8 cellular contexts compared by ENCODE assay signal in the genomic region with DNA sequence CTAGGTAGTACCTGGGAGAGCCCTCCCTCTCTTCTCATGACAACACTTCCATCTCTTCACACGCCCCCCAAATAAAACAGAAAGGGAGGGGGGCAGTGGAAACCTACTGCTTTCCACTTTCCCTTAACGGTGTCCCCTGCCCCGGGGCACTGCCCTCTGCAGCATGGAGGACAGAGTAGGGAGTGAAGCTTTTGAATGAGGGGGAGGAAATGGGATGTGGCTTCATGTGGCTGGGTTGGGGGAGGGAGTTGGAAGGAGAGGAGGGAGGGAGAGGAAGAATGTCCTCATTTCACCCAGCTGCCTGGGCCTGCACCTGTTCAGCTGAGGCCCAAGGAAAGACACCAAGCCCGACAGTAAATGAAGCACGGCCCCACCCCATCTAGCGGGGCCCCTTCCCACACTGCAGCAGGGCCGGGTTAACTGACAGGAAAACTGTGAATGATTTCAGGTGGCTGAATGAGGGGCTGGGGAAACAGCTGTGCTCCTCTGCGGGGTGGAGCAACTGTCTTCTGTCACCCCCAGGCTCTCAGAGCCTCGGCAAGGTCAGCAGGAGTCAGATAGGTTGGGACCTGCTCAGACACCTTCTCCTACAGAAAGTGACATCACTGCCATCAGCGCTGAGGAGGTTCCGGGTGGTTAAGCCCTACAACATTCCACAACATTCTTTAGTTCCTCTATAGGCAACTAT. TPM values are rescaled to one million over a fixed set of nuclear protein-coding genes. Genes with fewer than 3 reads are reported as not detected.
DNase-seq lines count a peak whose midpoint lies in the region; ATAC-seq and TF ChIP-seq lines count a peak whose summit lies in the region.

No MANE protein-coding gene starts in this region.

- no peak overlapping the region for H2BK120ac ChIP-seq in H9 (ENCODE audit: low read depth, low read length, poor library complexity, severe bottlenecking)

- H3K4ac ChIP-seq in H9 (ENCODE audit: low read depth, low read length) = no peak overlapping the region

- peaks cover 84% of the 10 kb centered on the region for H3K4me1 Mint-ChIP-seq in CD4-positive, alpha-beta T cell (ENCODE audit: low read depth)
- H3K4me1 Mint-ChIP-seq in H9 = peaks cover 16 to 20% of the 10 kb centered on the region in 2 experiments

- no peaks in the 10 kb centered on the region for H3K9me3 Mint-ChIP-seq in CD4-positive, alpha-beta T cell
- no peaks in the 10 kb centered on the region for H3K9me3 Mint-ChIP-seq in H9

- peaks cover 77% of the 10 kb centered on the region for H3K36me3 Mint-ChIP-seq in CD4-positive, alpha-beta T cell (ENCODE audit: low read depth)
- no peaks in the 10 kb centered on the region for H3K36me3 Mint-ChIP-seq in H9 (ENCODE audit: insufficient read depth in 1 of 3, low read depth in 3 of 3)

- H4K91ac ChIP-seq in H9 (ENCODE audit: insufficient read length, low read depth, low read length) = no peak overlapping the region

- peak overlapping the region; percentile 48 for H3K27ac ChIP-seq in CD4-positive, alpha-beta T cell (ENCODE audit: low read depth, low read length)
- H3K27ac ChIP-seq in H9 (ENCODE audit: insufficient read length, low read depth, low read length) (no peak overlapping the region), cardiac muscle cell (peak overlapping the region; percentile 6), thyroid gland (peak overlapping the region; percentile 4 to 68 (median 27)), dorsolateral prefrontal cortex (peak overlapping the region in 1 of 59 donors; percentile 11), colonic mucosa (no peak overlapping the region)

- POLR2A ChIA-PET in CD4-positive, alpha-beta T cell (lab: Charles Lee) = interaction anchor here (0.8 to 1.3 kb wide), 4 partner anchors 15 to 314 kb away, joined by 3 to 7 read pairs (median 4); no protein-coding TSS in a partner anchor

- peak; percentile 57 for ATAC-seq in CD4-positive, alpha-beta T cell (ENCODE audit: poor library complexity)

- H3K9me3 ChIP-seq in CD4-positive, alpha-beta T cell (ENCODE audit: control insufficient read depth, low read length) = no peaks in the 10 kb centered on the region
- H3K9me3 ChIP-seq in H9 (ENCODE audit: control insufficient read depth, low read depth, low read length) (no peaks in the 10 kb centered on the region), cardiac muscle cell (ENCODE audit: low read depth) (no peaks in the 10 kb centered on the region), thyroid gland (no peaks in the 10 kb centered on the region), colonic mucosa (no peaks in the 10 kb centered on the region)

- H3K9ac ChIP-seq in H9 (ENCODE audit: extremely low read depth, insufficient read length, low read length) = no peak overlapping the region
- H3K9ac ChIP-seq in colonic mucosa (ENCODE audit: low read depth in 2 of 2, low read length in 2 of 2) = no peak overlapping the region

- H2AFZ ChIP-seq in H9 (ENCODE audit: low read length) = no peak overlapping the region

- H2AK5ac ChIP-seq in H9 (ENCODE audit: insufficient read length, low read length) = no peak overlapping the region

- H2BK12ac ChIP-seq in H9 (ENCODE audit: insufficient read length, low read depth, low read length) = no peak overlapping the region

- no peak for TF ChIP-seq POLR2A in thyroid gland (IDR thresholded peaks at IDR 0.05)

- H3K4me3 ChIP-seq in cardiac muscle cell (no peak overlapping the region), thyroid gland (replicated peaks in 1 of 3) (no peak overlapping the region), dorsolateral prefrontal cortex (no peak overlapping the region), colonic mucosa (no peak overlapping the region)

- H3K4me3 Mint-ChIP-seq in CD4-positive, alpha-beta T cell = peak overlapping the region; percentile 56
- 0 out of 5 replicates have a peak overlapping the region, but pooled peaks of 1 of the 2 experiments have one; percentile 20 for H3K4me3 Mint-ChIP-seq in H9

- peak overlapping the region; percentile 24 for H3K18ac ChIP-seq in H9 (ENCODE audit: insufficient read length, low read depth, low read length)

- H2BK20ac ChIP-seq in H9 (ENCODE audit: low read depth, low read length, poor library complexity, severe bottlenecking) = no peak overlapping the region

- peak in 1 of 10 experiments; percentile 27 for DNase-seq in CD4-positive, alpha-beta T cell
- DNase-seq in H9 = peak; percentile 69
- peak; percentile 42 for DNase-seq in SHP77 treated with DMSO at 0.1 percent for 48 hours (lab: John Stamatoyannopoulos, UW)
- DNase-seq in cardiac muscle cell (ENCODE audit: low read depth in 1 of 2, low spot score in 1 of 2) = peak in 1 of 2 donors; percentile 30
- peak; percentile 43 to 47 for DNase-seq in thyroid gland
- DNase-seq in NCI-H345 (lab: John Stamatoyannopoulos, UW) = no peak
- DNase-seq in dorsolateral prefrontal cortex = no peak
- DNase-seq in colonic mucosa = no peak

- no peaks in the 10 kb centered on the region for H3K23me2 ChIP-seq in H9 (ENCODE audit: insufficient read length, low read depth, low read length, poor library complexity, severe bottlenecking)

- H3K27me3 ChIP-seq in CD4-positive, alpha-beta T cell (ENCODE audit: control insufficient read depth, insufficient read depth, low read length) = no peaks in the 10 kb centered on the region
- H3K27me3 ChIP-seq in H9 (ENCODE audit: insufficient read depth, low read length) (no peaks in the 10 kb centered on the region), cardiac muscle cell (no peaks in the 10 kb centered on the region), thyroid gland (no peaks in the 10 kb centered on the region), dorsolateral prefrontal cortex (no peaks in the 10 kb centered on the region), colonic mucosa (no peaks in the 10 kb centered on the region)

- no peak overlapping the region for H3T11ph ChIP-seq in H9 (ENCODE audit: low read length)

- H3K4me1 ChIP-seq in H9 (ENCODE audit: insufficient read depth, low read length) = peaks cover 7% of the 10 kb centered on the region; the same call in 1 of the 2 replicates
- peaks cover 11% of the 10 kb centered on the region for H3K4me1 ChIP-seq in cardiac muscle cell (ENCODE audit: low read depth)
- peaks cover 35 to 38% of the 10 kb centered on the region in 2 donors for H3K4me1 ChIP-seq in thyroid gland
- H3K4me1 ChIP-seq in colonic mucosa = no peaks in the 10 kb centered on the region

- H3K56ac ChIP-seq in H9 (ENCODE audit: insufficient read length, low read depth, low read length) = no peak overlapping the region

- no peak overlapping the region for H3K14ac ChIP-seq in H9 (ENCODE audit: insufficient read depth, low read length)

- H3K79me1 ChIP-seq in H9 (ENCODE audit: insufficient read depth, low read depth, low read length, poor library complexity, severe bottlenecking) = no peaks in the 10 kb centered on the region

- no peak for TF ChIP-seq CTCF in CD4-positive, alpha-beta T cell (IDR thresholded peaks at IDR 0.05)
- TF ChIP-seq CTCF in H9 (conservative IDR thresholded peaks at IDR 0.05) = no peak
- no peak for TF ChIP-seq CTCF in cardiac muscle cell (IDR thresholded peaks at IDR 0.05; ENCODE audit: low read depth, low read length)
- TF ChIP-seq CTCF in thyroid gland (IDR thresholded peaks at IDR 0.05) = no peak
- no peak for TF ChIP-seq CTCF in dorsolateral prefrontal cortex (IDR thresholded peaks at IDR 0.05 in 54 of 56, conservative IDR thresholded peaks at IDR 0.05 in 2 of 56; ENCODE audit: low read depth in 1 of 56, partially characterized antibody in 56 of 56)
- TF ChIP-seq CTCF in colonic mucosa (IDR thresholded peaks at IDR 0.05) = no peak

- H3K23ac ChIP-seq in H9 (ENCODE audit: insufficient read length, low read depth, low read length) = no peak overlapping the region

- H3K27me3 Mint-ChIP-seq in CD4-positive, alpha-beta T cell = no peaks in the 10 kb centered on the region
- H3K27me3 Mint-ChIP-seq in H9 (ENCODE audit: low read depth) = peaks cover 4% of the 10 kb centered on the region; the same call in 1 of the 2 replicates

- H3K36me3 ChIP-seq in cardiac muscle cell (no peaks in the 10 kb centered on the region), thyroid gland (no peaks in the 10 kb centered on the region), colonic mucosa (no peaks in the 10 kb centered on the region)

- H4K20me1 ChIP-seq in H9 (ENCODE audit: control insufficient read depth, insufficient read depth, insufficient read length) = no peaks in the 10 kb centered on the region

- no peak overlapping the region for H2BK5ac ChIP-seq in H9 (ENCODE audit: insufficient read length, low read length)

- no peak overlapping the region for H3K4me2 ChIP-seq in H9 (ENCODE audit: insufficient read depth, insufficient read length, low read length)

- no peak overlapping the region for H4K5ac ChIP-seq in H9 (ENCODE audit: insufficient read length, low read depth, low read length)

- H4K8ac ChIP-seq in H9 (replicated peaks; ENCODE audit: insufficient read length, low read depth, low read length) = no peak overlapping the region

- intact Hi-C loops in CD4-positive, alpha-beta T cell (cut with DNase I, micrococcal nuclease) = no loop called here
- intact Hi-C loops in thyroid gland (cut with DNase I) (no loop called here), dorsolateral prefrontal cortex (cut with DNase I) (no loop called here), colonic mucosa (cut with DNase I) (no loop called here)

- no CpG with 5 or more reads among the region's 11 CpGs for WGBS in H9 (ENCODE audit: extremely low coverage, insufficient read length, low lambda C conversion rate)
- 24 to 26% methylated on average over 10 to 11 of the region's 11 CpGs for WGBS in thyroid gland, 2 donors

- H3K27ac Mint-ChIP-seq in CD4-positive, alpha-beta T cell = peak overlapping the region; percentile 92
- peak overlapping the region in 1 of 3 experiments; percentile 27; a peak in 1 of 7 replicates for H3K27ac Mint-ChIP-seq in H9

- H3K79me2 ChIP-seq in H9 (ENCODE audit: insufficient read depth, low read length) = no peaks in the 10 kb centered on the region

- H2BK15ac ChIP-seq in H9 (ENCODE audit: low read depth, low read length) = no peak overlapping the region

- CTCF ChIA-PET in CD4-positive, alpha-beta T cell (lab: Charles Lee) = interaction anchor here (0.9 to 2.0 kb wide), 3 partner anchors 13 to 34 kb away, joined by 4 to 6 read pairs (median 4); no protein-coding TSS in a partner anchor

RNA-seq across cellular contexts. Expression of a gene that starts 40.0 kb away (rescaled TPM):
- total RNA-seq in CD4-positive, alpha-beta T cell = 10 to 100 TPM; 30.1 to 34.7 TPM
- total RNA-seq in H9 (2021) = 30.4 and 32.9 TPM in 2 replicates
- 26.7 and 31.6 TPM in 2 replicates for total RNA-seq in cardiac muscle cell
- 18.3 and 25.8 TPM in 2 replicates for polyA plus RNA-seq in cardiac muscle cell
- total RNA-seq in thyroid gland = 100 to 1,000 TPM in 1 of 4 donors, 10 to 100 TPM in 3; 52.0 to 131 (median 72.2) TPM
- 10 to 100 TPM; 17.7 to 55.8 (median 29.5) TPM for total RNA-seq in dorsolateral prefrontal cortex
- 10 to 100 TPM; 20.5 to 21.2 TPM for total RNA-seq in colonic mucosa

Comparison
In these comparisons a context has a peak if more than half of its experiments do, and no peak if none do; other contexts are left out.
1. DNase-seq: peak in H9 (single experiment), SHP77 treated with DMSO at 0.1 percent for 48 hours (single experiment) and thyroid gland (2 of 2); none in NCI-H345 (single experiment), dorsolateral prefrontal cortex (0 of 10) and colonic mucosa (single experiment).
2. H3K27ac ChIP-seq: peak in CD4-positive, alpha-beta T cell (single experiment), cardiac muscle cell (single experiment) and thyroid gland (3 of 3); none in H9 (single experiment) and colonic mucosa (single experiment).